In the genomic region with DNA sequence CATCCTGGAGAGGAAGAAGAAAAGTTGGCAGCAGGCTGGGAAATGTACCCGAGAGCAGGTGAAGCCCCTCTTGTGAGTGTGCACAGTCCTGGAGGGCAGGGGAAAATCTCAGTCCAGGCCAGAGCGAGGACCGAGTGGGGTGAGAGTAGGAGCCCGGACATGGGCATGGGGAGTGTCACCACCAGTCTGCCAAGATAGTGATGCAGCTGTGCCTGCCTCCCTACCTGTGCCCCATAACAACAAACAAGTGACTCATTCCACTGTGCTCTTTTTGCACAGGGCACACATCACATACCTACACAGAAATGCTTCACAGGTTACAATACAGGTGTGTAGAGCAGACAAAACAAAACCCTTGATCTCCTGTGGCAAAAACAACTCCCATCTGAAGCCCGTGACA, we compare ENCODE assay signal across 15 cellular contexts.
"Had no signal": no experiment of that assay in that cellular context is flagged by ENCODE, and none has a peak within 500 bp of the region (broad histone marks: within the 10 kb centered on the region; RNA-seq: fewer than 3 reads in every experiment).

No MANE protein-coding gene starts in this region.

- H3K36me3 ChIP-seq: heart left ventricle, neutrophil, spleen, tibial artery, upper lobe of right lung, vagina had no signal

- H3K27me3 ChIP-seq: spleen, tibial artery, upper lobe of right lung, vagina had no signal

- H3K4me1 ChIP-seq: spleen, upper lobe of right lung, vagina had no signal

- H3K4me3 ChIP-seq: heart left ventricle, spleen, tibial artery, upper lobe of right lung, vagina had no signal

- ATAC-seq: effector memory CD8-positive, alpha-beta T cell; heart left ventricle; naive thymus-derived CD4-positive, alpha-beta T cell; upper lobe of right lung had no signal

- DNase-seq: effector memory CD8-positive, alpha-beta T cell; foreskin melanocyte; heart left ventricle; hippocampal formation; naive thymus-derived CD4-positive, alpha-beta T cell; nephron progenitor cell; posterior cingulate gyrus; spleen; stimulated activated CD4-positive, alpha-beta T cell treated with anti-CD3 and anti-CD28 coated beads, Interleukin-15, amount 100 ng/mL, for 24 hours; stimulated activated CD4-positive, alpha-beta T cell treated with anti-CD3 and anti-CD28 coated beads, Interleukin-1b, Interleukin-23, amount 100 ng/mL, for 48 hours; stimulated activated CD4-positive, alpha-beta T cell treated with anti-CD3 and anti-CD28 coated beads, Interleukin-4, amount 100 ng/mL, for 24 hours; tibial artery; upper lobe of right lung had no signal

- H3K9me3 ChIP-seq: heart left ventricle, neutrophil, tibial artery, upper lobe of right lung, vagina had no signal

- H3K27ac ChIP-seq: neutrophil, spleen, tibial artery, upper lobe of right lung, vagina had no signal
